Comparison of ENCODE assay signal across 8 cellular contexts in genomic region chr16:69131749-69132423, GRCh38. TPM values are rescaled to one million over a fixed set of nuclear protein-coding genes. Genes with fewer than 3 reads are reported as not detected.
A peak's percentile ranks its signal among the peaks of the same experiment; 100 is the strongest.
DNase-seq lines count a peak whose midpoint lies in the region; TF ChIP-seq lines count a peak whose summit lies in the region.

No MANE protein-coding gene starts in this region.

- no peaks in the 10 kb centered on the region for H3K27me3 ChIP-seq in right atrium auricular region
- H3K27me3 ChIP-seq in vagina: no peaks in the 10 kb centered on the region

- H3K36me3 ChIP-seq in right atrium auricular region: peaks cover 5% of the 10 kb centered on the region
- H3K36me3 ChIP-seq in vagina: no peaks in the 10 kb centered on the region

- peak overlapping the region; percentile 83 to 92 for H3K27ac ChIP-seq in right atrium auricular region
- peak overlapping the region; percentile 91 for H3K27ac ChIP-seq in vagina

- no peak for TF ChIP-seq CTCF in right atrium auricular region (IDR thresholded peaks at IDR 0.05)
- TF ChIP-seq CTCF in vagina (IDR thresholded peaks at IDR 0.05): no peak

- no peak for TF ChIP-seq POLR2A in vagina (IDR thresholded peaks at IDR 0.05)

- H3K9me3 ChIP-seq in right atrium auricular region (no peaks in the 10 kb centered on the region), vagina (no peaks in the 10 kb centered on the region)

- intact Hi-C loops in vagina (cut with DNase I): no loop called here

- H3K4me1 ChIP-seq in right atrium auricular region (peaks cover 0 to 30% of the 10 kb centered on the region in 2 donors), vagina (peaks cover 31% of the 10 kb centered on the region)

- H3K4me3 ChIP-seq in right atrium auricular region (peak overlapping the region; percentile 66 to 95), vagina (peak overlapping the region; percentile 79 to 98)

- DNase-seq in EH (ENCODE audit: low read depth) (peak; percentile 88), H4 (ENCODE audit: low spot score) (peak; percentile 76), M059J (ENCODE audit: low read depth) (peak; percentile 78), T follicular helper cell (ENCODE audit: low read depth) (peak; percentile 61), amniotic stem cell (lab: John Stamatoyannopoulos, UW) (peak; percentile 58), right atrium auricular region (ENCODE audit: low spot score) (no peak), renal cortical epithelial cell (ENCODE audit: low read depth) (peak; percentile 44), vagina (ENCODE audit: extremely low spot score in 2 of 2) (no peak)

RNA-seq across cellular contexts. Expression of gene CHTF8, which starts 0.5 kb away (rescaled TPM):
- total RNA-seq in H4 (2014; rRNA removed; shearing (Covaris generic)): 59.1 and 59.3 TPM in 2 replicates
- 82.1 and 84.6 TPM in 2 replicates for total RNA-seq in M059J (2014; rRNA removed; shearing (Covaris generic))
- total RNA-seq in right atrium auricular region (10 to 100 TPM; 49.4 to 60.5 TPM), renal cortical epithelial cell (67.7 and 103 TPM in 2 replicates), vagina (59.4 TPM)

RNA-seq across cellular contexts. Expression of gene UTP4, which starts 0.6 kb away (rescaled TPM):
- total RNA-seq in H4 (2014; rRNA removed; shearing (Covaris generic)): 16.3 and 22.7 TPM in 2 replicates
- total RNA-seq in M059J (2014; rRNA removed; shearing (Covaris generic)): 32.0 and 37.4 TPM in 2 replicates
- total RNA-seq in right atrium auricular region: 10 to 100 TPM; 11.4 to 29.6 TPM
- 24.0 and 37.5 TPM in 2 replicates for total RNA-seq in renal cortical epithelial cell
- total RNA-seq in vagina: 34.9 TPM

RNA-seq across cellular contexts. Expression of gene HAS3, which starts 26.4 kb away (rescaled TPM):
- total RNA-seq in H4 (2014; rRNA removed; shearing (Covaris generic)): 0.45 TPM in 1 of 2 replicates, not detected in the other
- 0.20 and 1.3 TPM in 2 replicates for total RNA-seq in M059J (2014; rRNA removed; shearing (Covaris generic))
- total RNA-seq in right atrium auricular region (under 1 TPM; 0.11 to 0.28 TPM), renal cortical epithelial cell (15.5 and 22.8 TPM in 2 replicates), vagina (25.8 TPM)

RNA-seq across cellular contexts. Expression of gene SNTB2, which starts 55.1 kb away (rescaled TPM):
- 15.1 and 22.4 TPM in 2 replicates for total RNA-seq in H4 (2014; rRNA removed; shearing (Covaris generic))
- 20.9 and 48.2 TPM in 2 replicates for total RNA-seq in M059J (2014; rRNA removed; shearing (Covaris generic))
- total RNA-seq in right atrium auricular region (10 to 100 TPM; 12.3 to 35.1 TPM), renal cortical epithelial cell (18.9 and 31.3 TPM in 2 replicates), vagina (50.8 TPM)

Comparison
In these comparisons a context has a peak if more than half of its experiments do, and no peak if none do; other contexts are left out.
1. DNase-seq: peak in EH (single experiment), H4 (single experiment), M059J (single experiment), T follicular helper cell (single experiment), amniotic stem cell (single experiment) and renal cortical epithelial cell (single experiment); none in right atrium auricular region (single experiment) and vagina (0 of 2).